1 cellular context compared by ENCODE assay signal in genomic region chr1:31723828-31724359, GRCh38.
TF ChIP-seq lines count a peak whose summit lies in the region.

No MANE protein-coding gene starts in this region.

TF ChIP-seq in HepG2, 621 proteins besides CTCF, POLR2A, EP300 and RAD21 (continued from another document and continues in another):
- TF ChIP-seq PAXIP1 (CRISPR knock-in tag; conservative IDR thresholded peaks at IDR 0.05) (no peak), IRF1 (CRISPR knock-in tag; IDR thresholded peaks at IDR 0.05; ENCODE audit: low read depth) (no peak), ZNF556 (CRISPR knock-in tag; IDR thresholded peaks at IDR 0.05; ENCODE audit: borderline replicate concordance) (no peak), FOXP1 (IDR thresholded peaks at IDR 0.05) (no peak), FOXP1 (CRISPR knock-in tag; IDR thresholded peaks at IDR 0.05) (no peak), DRAP1 (CRISPR knock-in tag; IDR thresholded peaks at IDR 0.05) (no peak; the same call in 1 of the 2 replicates), ATM (IDR thresholded peaks at IDR 0.05; ENCODE audit: borderline replicate concordance) (no peak), NONO (IDR thresholded peaks at IDR 0.05) (no peak), NONO (CRISPR knock-in tag; conservative IDR thresholded peaks at IDR 0.05) (no peak), GFI1 (CRISPR knock-in tag; IDR thresholded peaks at IDR 0.05; ENCODE audit: borderline replicate concordance) (no peak), CSRNP2 (CRISPR knock-in tag; conservative IDR thresholded peaks at IDR 0.05; ENCODE audit: low read depth) (no peak), PLRG1 (conservative IDR thresholded peaks at IDR 0.05) (no peak), ZNF543 (CRISPR knock-in tag; IDR thresholded peaks at IDR 0.05) (no peak), ZBTB44 (CRISPR knock-in tag; IDR thresholded peaks at IDR 0.05) (peak; percentile 92; the same call in 1 of the 2 replicates), AHDC1 (CRISPR knock-in tag; IDR thresholded peaks at IDR 0.05; ENCODE audit: borderline replicate concordance) (no peak), EHMT2 (IDR thresholded peaks at IDR 0.05; ENCODE audit: borderline replicate concordance, low read depth, low read length) (peak; percentile 98), NFYC (CRISPR knock-in tag; IDR thresholded peaks at IDR 0.05) (0 out of 2 replicates have a peak, but pooled peaks have one; percentile 15), FOXO4 (CRISPR knock-in tag; conservative IDR thresholded peaks at IDR 0.05) (0 out of 2 replicates have a peak, but pooled peaks have one; percentile 18), CEBPG (CRISPR knock-in tag; IDR thresholded peaks at IDR 0.05) (no peak), SP2 (CRISPR knock-in tag; IDR thresholded peaks at IDR 0.05) (no peak), ZNF280B (CRISPR knock-in tag; IDR thresholded peaks at IDR 0.05; ENCODE audit: borderline replicate concordance) (no peak), ZNF777 (CRISPR knock-in tag; IDR thresholded peaks at IDR 0.05) (peak; percentile 61), ZNF468 (CRISPR knock-in tag; IDR thresholded peaks at IDR 0.05) (no peak), MYPOP (CRISPR knock-in tag; IDR thresholded peaks at IDR 0.05) (0 out of 2 replicates have a peak, but pooled peaks have one; percentile 28), NCOA1 (CRISPR knock-in tag; IDR thresholded peaks at IDR 0.05) (no peak), REST (IDR thresholded peaks at IDR 0.05; ENCODE audit: borderline replicate concordance in 1 of 2, low read depth in 1 of 2, low read length in 2 of 2) (peak; percentile 89 to 99), ZNF839 (CRISPR knock-in tag; IDR thresholded peaks at IDR 0.05; ENCODE audit: borderline replicate concordance) (no peak), ZNF350 (CRISPR knock-in tag; IDR thresholded peaks at IDR 0.05; ENCODE audit: borderline replicate concordance, low read depth) (no peak), TFDP1 (CRISPR knock-in tag; IDR thresholded peaks at IDR 0.05; ENCODE audit: borderline replicate concordance) (no peak), ZNF33B (CRISPR knock-in tag; IDR thresholded peaks at IDR 0.05) (no peak), ZNF577 (CRISPR knock-in tag; IDR thresholded peaks at IDR 0.05; ENCODE audit: borderline replicate concordance, low read depth) (no peak), CHD4 (IDR thresholded peaks at IDR 0.05; ENCODE audit: borderline replicate concordance, low read length) (no peak)
